ENCODE assay signal across 15 cellular contexts in genomic region chr10:93380043-93380565, GRCh38.
DNase-seq lines count a peak whose midpoint lies in the region; ATAC-seq and TF ChIP-seq lines count a peak whose summit lies in the region.
"Had no signal": no experiment of that assay in that cellular context is flagged by ENCODE, and none has a peak within 500 bp of the region (broad histone marks: within the 10 kb centered on the region; RNA-seq: fewer than 3 reads in every experiment).

No MANE protein-coding gene starts in this region.

- H3K36me3 ChIP-seq in fibroblast of lung (ENCODE audit: control insufficient read depth, insufficient read depth, low read length), result peaks cover 17% of the 10 kb centered on the region

- H3K9me3 ChIP-seq in fibroblast of lung (ENCODE audit: control insufficient read depth, insufficient read depth, low read depth, low read length), result no peaks in the 10 kb centered on the region
- H3K9me3 ChIP-seq: colonic mucosa, psoas muscle had no signal

- H3K36me3 Mint-ChIP-seq in activated T-cell treated with anti-CD3 and anti-CD28 coated beads, Interleukin-2, amount 50 U/mL, for 24 hours (ENCODE audit: low read depth), result peaks cover 71% of the 10 kb centered on the region
- peaks cover 2% of the 10 kb centered on the region for H3K36me3 Mint-ChIP-seq in activated naive CD8-positive, alpha-beta T cell

- peaks cover 62% of the 10 kb centered on the region for H3K4me1 Mint-ChIP-seq in activated T-cell treated with anti-CD3 and anti-CD28 coated beads, Interleukin-2, amount 50 U/mL, for 24 hours (ENCODE audit: low read depth)
- peaks cover 23% of the 10 kb centered on the region for H3K4me1 Mint-ChIP-seq in activated naive CD8-positive, alpha-beta T cell (ENCODE audit: low read depth)
- H3K4me1 Mint-ChIP-seq in stimulated activated naive CD8-positive, alpha-beta T cell treated with anti-CD3 and anti-CD28 coated beads, Interleukin-15, amount 100 ng/mL, for 72 hours, result peaks cover 44% of the 10 kb centered on the region

- peak; percentile 27 for ATAC-seq in stimulated activated naive CD8-positive, alpha-beta T cell treated with anti-CD3 and anti-CD28 coated beads, Interleukin-15, amount 100 ng/mL, for 72 hours
- no peak for ATAC-seq in HG02885 (IDR thresholded peaks at IDR 0.05; ENCODE audit: poor library complexity, unreplicated experiment)
- ATAC-seq: psoas muscle had no signal

- H3K27ac ChIP-seq in fibroblast of lung (ENCODE audit: insufficient read depth, low read length), result peak overlapping the region; percentile 55
- H3K27ac ChIP-seq: colonic mucosa, psoas muscle had no signal

- H3K4me3 ChIP-seq in fibroblast of lung (replicated peaks in 1 of 4; ENCODE audit: control extremely low read depth in 1 of 4, insufficient read depth in 1 of 4, low read depth in 3 of 4, low read length in 4 of 4), result no peak overlapping the region
- H3K4me3 ChIP-seq: colonic mucosa, psoas muscle had no signal

- peaks cover 10% of the 10 kb centered on the region for H3K79me2 ChIP-seq in fibroblast of lung (ENCODE audit: control insufficient read depth, insufficient read depth, low read length)

- peak overlapping the region; percentile 98 for H3K27ac Mint-ChIP-seq in activated T-cell treated with anti-CD3 and anti-CD28 coated beads, Interleukin-2, amount 50 U/mL, for 24 hours
- peak overlapping the region; percentile 87 for H3K27ac Mint-ChIP-seq in activated naive CD8-positive, alpha-beta T cell
- H3K27ac Mint-ChIP-seq in stimulated activated naive CD8-positive, alpha-beta T cell treated with anti-CD3 and anti-CD28 coated beads, Interleukin-15, amount 100 ng/mL, for 72 hours, result peak overlapping the region; percentile 79 to 99

- H2AFZ ChIP-seq in fibroblast of lung (ENCODE audit: low read length), result no peak overlapping the region

- POLR2A ChIA-PET in HEK293T (lab: Yijun Ruan, JAX), result interaction anchor here (1.4 to 1.5 kb wide), 2 partner anchors 102 to 116 kb away, joined by 3 read pairs; partner anchors contain the start of genes CEP55 and MYOF

- no peaks in the 10 kb centered on the region for H4K20me1 ChIP-seq in fibroblast of lung (ENCODE audit: control insufficient read depth, extremely low read depth, insufficient read depth, low read length)

- peaks cover 2% of the 10 kb centered on the region for H3K9me3 Mint-ChIP-seq in activated T-cell treated with anti-CD3 and anti-CD28 coated beads, Interleukin-2, amount 50 U/mL, for 24 hours
- H3K9me3 Mint-ChIP-seq in activated naive CD8-positive, alpha-beta T cell (ENCODE audit: low read depth), result no peaks in the 10 kb centered on the region
- H3K9me3 Mint-ChIP-seq in stimulated activated naive CD8-positive, alpha-beta T cell treated with anti-CD3 and anti-CD28 coated beads, Interleukin-15, amount 100 ng/mL, for 72 hours, result no peaks in the 10 kb centered on the region

- H3K27me3 Mint-ChIP-seq in activated T-cell treated with anti-CD3 and anti-CD28 coated beads, Interleukin-2, amount 50 U/mL, for 24 hours, result no peaks in the 10 kb centered on the region
- H3K27me3 Mint-ChIP-seq in activated naive CD8-positive, alpha-beta T cell, result no peaks in the 10 kb centered on the region
- no peaks in the 10 kb centered on the region for H3K27me3 Mint-ChIP-seq in stimulated activated naive CD8-positive, alpha-beta T cell treated with anti-CD3 and anti-CD28 coated beads, Interleukin-15, amount 100 ng/mL, for 72 hours
- H3K27me3 Mint-ChIP-seq: naive thymus-derived CD4-positive, alpha-beta T cell had no signal

- H3K4me2 ChIP-seq in fibroblast of lung (ENCODE audit: extremely low read depth, insufficient read depth, low read length), result no peak overlapping the region

- no peak overlapping the region for H3K9ac ChIP-seq in fibroblast of lung (ENCODE audit: insufficient read depth, low read length)

- no peaks in the 10 kb centered on the region for H3K27me3 ChIP-seq in fibroblast of lung (ENCODE audit: control insufficient read depth, insufficient read depth, low read length)
- H3K27me3 ChIP-seq: colonic mucosa had no signal

- CTCF ChIA-PET in HEK293T (lab: Yijun Ruan, JAX), result interaction anchor here (0.6 to 6.2 kb wide), 4 partner anchors 95 to 300 kb away, joined by 3 to 127 read pairs (median 4); partner anchors contain the start of gene MYOF

- no peak for TF ChIP-seq CTCF in fibroblast of lung (conservative IDR thresholded peaks at IDR 0.05 in 1 of 2, IDR thresholded peaks at IDR 0.05 in 1 of 2; ENCODE audit: low read depth in 1 of 2, low read length in 2 of 2)

- DNase-seq in activated T-cell treated with anti-CD3 and anti-CD28 coated beads, Interleukin-2, amount 50 U/mL, for 24 hours, result no peak
- DNase-seq in activated T-cell treated with anti-CD3 and anti-CD28 coated beads, Interleukin-2, amount 50 U/mL, for 1 hour, result no peak
- DNase-seq in fibroblast of lung (ENCODE audit: low read depth in 2 of 2) (peak; percentile 32 to 46), HEK293T (ENCODE audit: extremely low spot score) (no peak), hypothalamus (lab: John Stamatoyannopoulos, UW) (no peak)
- DNase-seq in stimulated activated naive CD8-positive, alpha-beta T cell treated with anti-CD3 and anti-CD28 coated beads, Interleukin-15, amount 100 ng/mL, for 72 hours, result no peak
- DNase-seq: amygdala, colonic mucosa, NCI-H1436, psoas muscle, Right ventricle myocardium superior, trophoblast cell had no signal

- H3K4me1 ChIP-seq in fibroblast of lung (ENCODE audit: control insufficient read depth, extremely low read depth, insufficient read depth, low read length), result peaks cover 43% of the 10 kb centered on the region
- H3K4me1 ChIP-seq: colonic mucosa, psoas muscle had no signal

- H3K4me3 Mint-ChIP-seq in activated T-cell treated with anti-CD3 and anti-CD28 coated beads, Interleukin-2, amount 50 U/mL, for 24 hours, result peak overlapping the region; percentile 51
- no peak overlapping the region for H3K4me3 Mint-ChIP-seq in activated naive CD8-positive, alpha-beta T cell
- peak overlapping the region; percentile 18 to 70 for H3K4me3 Mint-ChIP-seq in stimulated activated naive CD8-positive, alpha-beta T cell treated with anti-CD3 and anti-CD28 coated beads, Interleukin-15, amount 100 ng/mL, for 72 hours

TF ChIP-seq in HEK293T, 16 proteins besides CTCF, POLR2A, EP300 and RAD21:
- TF ChIP-seq LEF1 (IDR thresholded peaks at IDR 0.05; ENCODE audit: borderline replicate concordance) (no peak), SP1 (IDR thresholded peaks at IDR 0.05) (no peak), CTBP1 (IDR thresholded peaks at IDR 0.05; ENCODE audit: borderline replicate concordance) (no peak), BHLHE40 (IDR thresholded peaks at IDR 0.05; ENCODE audit: borderline replicate concordance) (no peak), HDGF (IDR thresholded peaks at IDR 0.05; ENCODE audit: borderline replicate concordance) (no peak)

Comparison
In these comparisons a context has a peak if more than half of its experiments do, and no peak if none do; other contexts are left out.
1. DNase-seq: peak in fibroblast of lung (2 of 2); none in activated T-cell treated with anti-CD3 and anti-CD28 coated beads, Interleukin-2, amount 50 U/mL, for 24 hours (single experiment), activated T-cell treated with anti-CD3 and anti-CD28 coated beads, Interleukin-2, amount 50 U/mL, for 1 hour (single experiment), stimulated activated naive CD8-positive, alpha-beta T cell treated with anti-CD3 and anti-CD28 coated beads, Interleukin-15, amount 100 ng/mL, for 72 hours (0 of 2), HEK293T (single experiment) and hypothalamus (0 of 51).
2. Peak in every context shown above with its lines, with median percentiles within 50 percentile points of each other: H3K27ac Mint-ChIP-seq.